In the genomic region with DNA sequence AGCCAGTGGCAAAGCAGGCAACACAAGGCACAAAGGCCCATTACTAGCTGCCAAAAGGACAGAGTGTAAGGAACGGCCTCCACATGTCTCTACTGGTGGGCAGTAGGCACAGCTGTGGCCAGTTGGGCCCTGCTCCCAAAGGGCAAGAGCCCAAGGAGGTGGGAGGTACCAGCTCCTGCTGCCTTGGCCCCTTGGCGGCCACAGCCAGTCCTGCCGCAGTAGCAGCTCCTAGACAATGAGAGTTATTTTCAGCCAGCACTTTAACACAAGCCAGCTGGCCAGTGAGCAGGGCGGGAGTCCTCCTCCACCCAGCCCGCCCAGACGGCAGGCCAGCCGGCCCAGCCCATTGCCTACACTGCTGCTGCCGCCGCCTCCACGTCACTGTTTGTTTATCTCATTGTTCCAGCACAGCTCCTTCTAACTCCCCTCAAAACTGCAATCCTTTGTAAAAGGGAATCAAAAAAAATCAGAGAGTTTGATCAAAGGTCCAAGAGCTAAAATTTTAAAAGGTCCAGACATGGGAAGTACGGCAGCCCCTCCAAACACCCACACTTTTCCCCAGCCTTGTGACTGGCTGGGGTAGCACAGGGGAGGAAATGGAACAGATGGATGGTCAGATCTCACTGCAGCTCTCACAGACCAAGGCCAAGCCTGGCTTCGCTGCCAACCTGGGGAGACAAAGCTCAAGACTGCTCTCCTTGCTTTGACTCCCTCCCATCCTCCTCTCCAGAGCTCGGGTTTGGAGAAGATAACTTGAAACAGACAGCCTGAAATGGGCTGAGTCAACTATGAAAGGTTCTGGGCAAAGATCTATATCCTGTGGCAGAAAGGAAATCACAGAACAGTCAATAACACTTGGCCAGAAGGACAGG, we compare ENCODE assay signal across 1 cellular context.
TF ChIP-seq lines count a peak whose summit lies in the region.

No MANE protein-coding gene starts in this region.

TF ChIP-seq in K562, 482 proteins besides CTCF, POLR2A, EP300 and RAD21 (continued from another document and continues in another):
- TF ChIP-seq, protein P1, sequence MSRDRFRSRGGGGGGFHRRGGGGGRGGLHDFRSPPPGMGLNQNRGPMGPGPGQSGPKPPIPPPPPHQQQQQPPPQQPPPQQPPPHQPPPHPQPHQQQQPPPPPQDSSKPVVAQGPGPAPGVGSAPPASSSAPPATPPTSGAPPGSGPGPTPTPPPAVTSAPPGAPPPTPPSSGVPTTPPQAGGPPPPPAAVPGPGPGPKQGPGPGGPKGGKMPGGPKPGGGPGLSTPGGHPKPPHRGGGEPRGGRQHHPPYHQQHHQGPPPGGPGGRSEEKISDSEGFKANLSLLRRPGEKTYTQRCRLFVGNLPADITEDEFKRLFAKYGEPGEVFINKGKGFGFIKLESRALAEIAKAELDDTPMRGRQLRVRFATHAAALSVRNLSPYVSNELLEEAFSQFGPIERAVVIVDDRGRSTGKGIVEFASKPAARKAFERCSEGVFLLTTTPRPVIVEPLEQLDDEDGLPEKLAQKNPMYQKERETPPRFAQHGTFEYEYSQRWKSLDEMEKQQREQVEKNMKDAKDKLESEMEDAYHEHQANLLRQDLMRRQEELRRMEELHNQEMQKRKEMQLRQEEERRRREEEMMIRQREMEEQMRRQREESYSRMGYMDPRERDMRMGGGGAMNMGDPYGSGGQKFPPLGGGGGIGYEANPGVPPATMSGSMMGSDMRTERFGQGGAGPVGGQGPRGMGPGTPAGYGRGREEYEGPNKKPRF (IDR thresholded peaks at IDR 0.05; ENCODE audit: low read depth, low read length), result no peak
- TF ChIP-seq ILK (tag; IDR thresholded peaks at IDR 0.05; ENCODE audit: borderline replicate concordance, low read depth) (no peak), TRIM24 (IDR thresholded peaks at IDR 0.05) (peak in 1 of 2 experiments; percentile 16; a peak in 1 of 4 replicates), SP2 (IDR thresholded peaks at IDR 0.05; ENCODE audit: extremely low read depth, low read depth, low read length, poor library complexity, severe bottlenecking) (no peak), ZNF41 (CRISPR knock-in tag; conservative IDR thresholded peaks at IDR 0.05) (no peak), HNRNPLL (IDR thresholded peaks at IDR 0.05; ENCODE audit: low read depth, low read length, poor library complexity, severe bottlenecking) (no peak), ZNF347 (CRISPR knock-in tag; IDR thresholded peaks at IDR 0.05; ENCODE audit: low read depth) (no peak), RFX1 (IDR thresholded peaks at IDR 0.05) (no peak), ELF1 (tag; IDR thresholded peaks at IDR 0.05) (no peak), RBM15 (IDR thresholded peaks at IDR 0.05; ENCODE audit: insufficient read depth, low read length) (no peak), COPS2 (conservative IDR thresholded peaks at IDR 0.05) (no peak), ZNF274 (IDR thresholded peaks at IDR 0.05; ENCODE audit: borderline replicate concordance, low read depth, low read length) (no peak), NFYB (IDR thresholded peaks at IDR 0.05; ENCODE audit: extremely low read depth, insufficient read length) (no peak), ESRRB (CRISPR knock-in tag; IDR thresholded peaks at IDR 0.05; ENCODE audit: borderline replicate concordance) (no peak), SMARCE1 (IDR thresholded peaks at IDR 0.05) (peak; percentile 69; the same call in 1 of the 2 replicates), ZNF778 (CRISPR knock-in tag; IDR thresholded peaks at IDR 0.05) (no peak), HCFC1 (IDR thresholded peaks at IDR 0.05; ENCODE audit: low read depth, low read length) (peak; percentile 23; the same call in 1 of the 2 replicates), GATA2 (CRISPR knock-in tag; IDR thresholded peaks at IDR 0.05) (0 out of 2 replicates have a peak, but pooled peaks have one; percentile 51), SMARCA4 (IDR thresholded peaks at IDR 0.05) (peak; percentile 52; the same call in 1 of the 2 replicates), RBBP5 (IDR thresholded peaks at IDR 0.05; ENCODE audit: borderline replicate concordance, insufficient read depth, low read length, poor library complexity, severe bottlenecking) (peak; percentile 59), KHSRP (IDR thresholded peaks at IDR 0.05) (no peak), SMARCC2 (IDR thresholded peaks at IDR 0.05; ENCODE audit: low read depth) (peak; percentile 54; the same call in 1 of the 2 replicates)
- TF ChIP-seq, protein P2, sequence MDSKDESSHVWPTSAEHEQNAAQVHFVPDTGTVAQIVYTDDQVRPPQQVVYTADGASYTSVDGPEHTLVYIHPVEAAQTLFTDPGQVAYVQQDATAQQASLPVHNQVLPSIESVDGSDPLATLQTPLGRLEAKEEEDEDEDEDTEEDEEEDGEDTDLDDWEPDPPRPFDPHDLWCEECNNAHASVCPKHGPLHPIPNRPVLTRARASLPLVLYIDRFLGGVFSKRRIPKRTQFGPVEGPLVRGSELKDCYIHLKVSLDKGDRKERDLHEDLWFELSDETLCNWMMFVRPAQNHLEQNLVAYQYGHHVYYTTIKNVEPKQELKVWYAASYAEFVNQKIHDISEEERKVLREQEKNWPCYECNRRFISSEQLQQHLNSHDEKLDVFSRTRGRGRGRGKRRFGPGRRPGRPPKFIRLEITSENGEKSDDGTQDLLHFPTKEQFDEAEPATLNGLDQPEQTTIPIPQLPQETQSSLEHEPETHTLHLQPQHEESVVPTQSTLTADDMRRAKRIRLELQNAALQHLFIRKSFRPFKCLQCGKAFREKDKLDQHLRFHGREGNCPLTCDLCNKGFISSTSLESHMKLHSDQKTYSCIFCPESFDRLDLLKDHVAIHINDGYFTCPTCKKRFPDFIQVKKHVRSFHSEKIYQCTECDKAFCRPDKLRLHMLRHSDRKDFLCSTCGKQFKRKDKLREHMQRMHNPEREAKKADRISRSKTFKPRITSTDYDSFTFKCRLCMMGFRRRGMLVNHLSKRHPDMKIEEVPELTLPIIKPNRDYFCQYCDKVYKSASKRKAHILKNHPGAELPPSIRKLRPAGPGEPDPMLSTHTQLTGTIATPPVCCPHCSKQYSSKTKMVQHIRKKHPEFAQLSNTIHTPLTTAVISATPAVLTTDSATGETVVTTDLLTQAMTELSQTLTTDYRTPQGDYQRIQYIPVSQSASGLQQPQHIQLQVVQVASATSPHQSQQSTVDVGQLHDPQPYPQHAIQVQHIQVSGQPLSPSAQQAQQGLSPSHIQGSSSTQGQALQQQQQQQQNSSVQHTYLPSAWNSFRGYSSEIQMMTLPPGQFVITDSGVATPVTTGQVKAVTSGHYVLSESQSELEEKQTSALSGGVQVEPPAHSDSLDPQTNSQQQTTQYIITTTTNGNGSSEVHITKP (IDR thresholded peaks at IDR 0.05; ENCODE audit: partially characterized antibody), result peak; percentile 75
- TF ChIP-seq, protein P3, sequence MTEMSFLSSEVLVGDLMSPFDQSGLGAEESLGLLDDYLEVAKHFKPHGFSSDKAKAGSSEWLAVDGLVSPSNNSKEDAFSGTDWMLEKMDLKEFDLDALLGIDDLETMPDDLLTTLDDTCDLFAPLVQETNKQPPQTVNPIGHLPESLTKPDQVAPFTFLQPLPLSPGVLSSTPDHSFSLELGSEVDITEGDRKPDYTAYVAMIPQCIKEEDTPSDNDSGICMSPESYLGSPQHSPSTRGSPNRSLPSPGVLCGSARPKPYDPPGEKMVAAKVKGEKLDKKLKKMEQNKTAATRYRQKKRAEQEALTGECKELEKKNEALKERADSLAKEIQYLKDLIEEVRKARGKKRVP (CRISPR knock-in tag; IDR thresholded peaks at IDR 0.05), result no peak
- TF ChIP-seq, protein P4, sequence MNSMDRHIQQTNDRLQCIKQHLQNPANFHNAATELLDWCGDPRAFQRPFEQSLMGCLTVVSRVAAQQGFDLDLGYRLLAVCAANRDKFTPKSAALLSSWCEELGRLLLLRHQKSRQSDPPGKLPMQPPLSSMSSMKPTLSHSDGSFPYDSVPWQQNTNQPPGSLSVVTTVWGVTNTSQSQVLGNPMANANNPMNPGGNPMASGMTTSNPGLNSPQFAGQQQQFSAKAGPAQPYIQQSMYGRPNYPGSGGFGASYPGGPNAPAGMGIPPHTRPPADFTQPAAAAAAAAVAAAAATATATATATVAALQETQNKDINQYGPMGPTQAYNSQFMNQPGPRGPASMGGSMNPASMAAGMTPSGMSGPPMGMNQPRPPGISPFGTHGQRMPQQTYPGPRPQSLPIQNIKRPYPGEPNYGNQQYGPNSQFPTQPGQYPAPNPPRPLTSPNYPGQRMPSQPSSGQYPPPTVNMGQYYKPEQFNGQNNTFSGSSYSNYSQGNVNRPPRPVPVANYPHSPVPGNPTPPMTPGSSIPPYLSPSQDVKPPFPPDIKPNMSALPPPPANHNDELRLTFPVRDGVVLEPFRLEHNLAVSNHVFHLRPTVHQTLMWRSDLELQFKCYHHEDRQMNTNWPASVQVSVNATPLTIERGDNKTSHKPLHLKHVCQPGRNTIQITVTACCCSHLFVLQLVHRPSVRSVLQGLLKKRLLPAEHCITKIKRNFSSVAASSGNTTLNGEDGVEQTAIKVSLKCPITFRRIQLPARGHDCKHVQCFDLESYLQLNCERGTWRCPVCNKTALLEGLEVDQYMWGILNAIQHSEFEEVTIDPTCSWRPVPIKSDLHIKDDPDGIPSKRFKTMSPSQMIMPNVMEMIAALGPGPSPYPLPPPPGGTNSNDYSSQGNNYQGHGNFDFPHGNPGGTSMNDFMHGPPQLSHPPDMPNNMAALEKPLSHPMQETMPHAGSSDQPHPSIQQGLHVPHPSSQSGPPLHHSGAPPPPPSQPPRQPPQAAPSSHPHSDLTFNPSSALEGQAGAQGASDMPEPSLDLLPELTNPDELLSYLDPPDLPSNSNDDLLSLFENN (IDR thresholded peaks at IDR 0.05; ENCODE audit: low read depth in 2 of 2, low read length in 2 of 2), result no peak
- TF ChIP-seq, protein P5, sequence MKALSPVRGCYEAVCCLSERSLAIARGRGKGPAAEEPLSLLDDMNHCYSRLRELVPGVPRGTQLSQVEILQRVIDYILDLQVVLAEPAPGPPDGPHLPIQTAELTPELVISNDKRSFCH (CRISPR knock-in tag; IDR thresholded peaks at IDR 0.05), result no peak
- TF ChIP-seq, protein P5 (tag; IDR thresholded peaks at IDR 0.05), result no peak
- TF ChIP-seq, protein P6, sequence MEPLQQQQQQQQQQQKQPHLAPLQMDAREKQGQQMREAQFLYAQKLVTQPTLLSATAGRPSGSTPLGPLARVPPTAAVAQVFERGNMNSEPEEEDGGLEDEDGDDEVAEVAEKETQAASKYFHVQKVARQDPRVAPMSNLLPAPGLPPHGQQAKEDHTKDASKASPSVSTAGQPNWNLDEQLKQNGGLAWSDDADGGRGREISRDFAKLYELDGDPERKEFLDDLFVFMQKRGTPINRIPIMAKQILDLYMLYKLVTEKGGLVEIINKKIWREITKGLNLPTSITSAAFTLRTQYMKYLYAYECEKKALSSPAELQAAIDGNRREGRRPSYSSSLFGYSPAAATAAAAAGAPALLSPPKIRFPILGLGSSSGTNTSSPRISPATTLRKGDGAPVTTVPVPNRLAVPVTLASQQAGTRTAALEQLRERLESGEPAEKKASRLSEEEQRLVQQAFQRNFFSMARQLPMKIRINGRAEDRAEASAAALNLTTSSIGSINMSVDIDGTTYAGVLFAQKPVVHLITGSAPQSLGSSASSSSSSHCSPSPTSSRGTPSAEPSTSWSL (CRISPR knock-in tag; IDR thresholded peaks at IDR 0.05; ENCODE audit: borderline replicate concordance), result no peak
- TF ChIP-seq, protein P7, sequence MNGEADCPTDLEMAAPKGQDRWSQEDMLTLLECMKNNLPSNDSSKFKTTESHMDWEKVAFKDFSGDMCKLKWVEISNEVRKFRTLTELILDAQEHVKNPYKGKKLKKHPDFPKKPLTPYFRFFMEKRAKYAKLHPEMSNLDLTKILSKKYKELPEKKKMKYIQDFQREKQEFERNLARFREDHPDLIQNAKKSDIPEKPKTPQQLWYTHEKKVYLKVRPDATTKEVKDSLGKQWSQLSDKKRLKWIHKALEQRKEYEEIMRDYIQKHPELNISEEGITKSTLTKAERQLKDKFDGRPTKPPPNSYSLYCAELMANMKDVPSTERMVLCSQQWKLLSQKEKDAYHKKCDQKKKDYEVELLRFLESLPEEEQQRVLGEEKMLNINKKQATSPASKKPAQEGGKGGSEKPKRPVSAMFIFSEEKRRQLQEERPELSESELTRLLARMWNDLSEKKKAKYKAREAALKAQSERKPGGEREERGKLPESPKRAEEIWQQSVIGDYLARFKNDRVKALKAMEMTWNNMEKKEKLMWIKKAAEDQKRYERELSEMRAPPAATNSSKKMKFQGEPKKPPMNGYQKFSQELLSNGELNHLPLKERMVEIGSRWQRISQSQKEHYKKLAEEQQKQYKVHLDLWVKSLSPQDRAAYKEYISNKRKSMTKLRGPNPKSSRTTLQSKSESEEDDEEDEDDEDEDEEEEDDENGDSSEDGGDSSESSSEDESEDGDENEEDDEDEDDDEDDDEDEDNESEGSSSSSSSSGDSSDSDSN (IDR thresholded peaks at IDR 0.05; ENCODE audit: borderline replicate concordance in 1 of 2, low read depth in 2 of 2, low read length in 2 of 2), result peak; percentile 98 to 99
- TF ChIP-seq, protein P8, sequence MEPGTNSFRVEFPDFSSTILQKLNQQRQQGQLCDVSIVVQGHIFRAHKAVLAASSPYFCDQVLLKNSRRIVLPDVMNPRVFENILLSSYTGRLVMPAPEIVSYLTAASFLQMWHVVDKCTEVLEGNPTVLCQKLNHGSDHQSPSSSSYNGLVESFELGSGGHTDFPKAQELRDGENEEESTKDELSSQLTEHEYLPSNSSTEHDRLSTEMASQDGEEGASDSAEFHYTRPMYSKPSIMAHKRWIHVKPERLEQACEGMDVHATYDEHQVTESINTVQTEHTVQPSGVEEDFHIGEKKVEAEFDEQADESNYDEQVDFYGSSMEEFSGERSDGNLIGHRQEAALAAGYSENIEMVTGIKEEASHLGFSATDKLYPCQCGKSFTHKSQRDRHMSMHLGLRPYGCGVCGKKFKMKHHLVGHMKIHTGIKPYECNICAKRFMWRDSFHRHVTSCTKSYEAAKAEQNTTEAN (CRISPR knock-in tag; IDR thresholded peaks at IDR 0.05), result no peak
- TF ChIP-seq, protein P9, sequence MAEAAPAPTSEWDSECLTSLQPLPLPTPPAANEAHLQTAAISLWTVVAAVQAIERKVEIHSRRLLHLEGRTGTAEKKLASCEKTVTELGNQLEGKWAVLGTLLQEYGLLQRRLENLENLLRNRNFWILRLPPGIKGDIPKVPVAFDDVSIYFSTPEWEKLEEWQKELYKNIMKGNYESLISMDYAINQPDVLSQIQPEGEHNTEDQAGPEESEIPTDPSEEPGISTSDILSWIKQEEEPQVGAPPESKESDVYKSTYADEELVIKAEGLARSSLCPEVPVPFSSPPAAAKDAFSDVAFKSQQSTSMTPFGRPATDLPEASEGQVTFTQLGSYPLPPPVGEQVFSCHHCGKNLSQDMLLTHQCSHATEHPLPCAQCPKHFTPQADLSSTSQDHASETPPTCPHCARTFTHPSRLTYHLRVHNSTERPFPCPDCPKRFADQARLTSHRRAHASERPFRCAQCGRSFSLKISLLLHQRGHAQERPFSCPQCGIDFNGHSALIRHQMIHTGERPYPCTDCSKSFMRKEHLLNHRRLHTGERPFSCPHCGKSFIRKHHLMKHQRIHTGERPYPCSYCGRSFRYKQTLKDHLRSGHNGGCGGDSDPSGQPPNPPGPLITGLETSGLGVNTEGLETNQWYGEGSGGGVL (CRISPR knock-in tag; IDR thresholded peaks at IDR 0.05), result no peak
- TF ChIP-seq, protein P10, sequence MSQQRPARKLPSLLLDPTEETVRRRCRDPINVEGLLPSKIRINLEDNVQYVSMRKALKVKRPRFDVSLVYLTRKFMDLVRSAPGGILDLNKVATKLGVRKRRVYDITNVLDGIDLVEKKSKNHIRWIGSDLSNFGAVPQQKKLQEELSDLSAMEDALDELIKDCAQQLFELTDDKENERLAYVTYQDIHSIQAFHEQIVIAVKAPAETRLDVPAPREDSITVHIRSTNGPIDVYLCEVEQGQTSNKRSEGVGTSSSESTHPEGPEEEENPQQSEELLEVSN (IDR thresholded peaks at IDR 0.05; ENCODE audit: borderline replicate concordance in 1 of 2, extremely low read depth in 1 of 2, insufficient read depth in 1 of 2, insufficient read length in 1 of 2, low read depth in 1 of 2, low read length in 1 of 2, poor library complexity in 1 of 2, severe bottlenecking in 1 of 2), result peak in 1 of 2 experiments; percentile 62
